ENCODE assay signal across 8 cellular contexts in genomic region chr18:31684279-31685096, GRCh38. TPM values are rescaled to one million over a fixed set of nuclear protein-coding genes. Genes with fewer than 3 reads are reported as not detected.
DNase-seq lines count a peak whose midpoint lies in the region; ATAC-seq, FAIRE-seq and TF ChIP-seq lines count a peak whose summit lies in the region.

Gene B4GALT6, minus strand, starts transcription at chr18:31684581. Its CDS starts 155 bp downstream, at chr18:31684426.

- 0 out of 5 replicates have a peak, but pooled peaks cover 1 to 3% of the 10 kb centered on the region in 2 experiments for H3K27me3 ChIP-seq in HepG2 (ENCODE audit: control insufficient read depth in 1 of 2, insufficient read depth in 2 of 2, low read length in 2 of 2)

- peaks cover 54% of the 10 kb centered on the region for H3K27me3 Mint-ChIP-seq in stimulated activated naive CD8-positive, alpha-beta T cell treated with anti-CD3 and anti-CD28 coated beads, Interleukin-15, Interleukin-2, amounts not matched to agents 100 ng/mL and 50 ng/mL, for 24 hours

- H4K20me1 ChIP-seq in HepG2 (ENCODE audit: insufficient read depth, low read length): no peaks in the 10 kb centered on the region

- intact Hi-C loops in HepG2 (cut with micrococcal nuclease; ENCODE audit: unreplicated experiment): loop anchor here (2.0 to 10.0 kb wide), 2 partner anchors 90 to 128 kb away; partner anchors contain the start of gene TTR

- peak within 1 kb of the TSS; percentile 40 for H3K9ac ChIP-seq in HepG2 (ENCODE audit: insufficient read depth, low read depth, low read length)

- no peak for TF ChIP-seq RAD21 in HepG2 (CRISPR knock-in tag; IDR thresholded peaks at IDR 0.05)

- H3K4me3 ChIP-seq in coronary artery: peak within 1 kb of the TSS; percentile 80
- peak within 1 kb of the TSS; percentile 64 to 72 (median 68) for H3K4me3 ChIP-seq in HepG2 (replicated peaks in 1 of 3; ENCODE audit: insufficient read depth in 1 of 3, low read depth in 2 of 3, low read length in 3 of 3)

- H2AFZ ChIP-seq in HepG2 (ENCODE audit: low read length): peak within 1 kb of the TSS; percentile 22

- peaks cover 33% of the 10 kb centered on the region for H3K4me1 ChIP-seq in HepG2 (ENCODE audit: insufficient read depth, low read length)

- no TSS peak for BruUV-seq in HepG2 (replicated peaks; lab: Mats Ljungman, UMichigan)

- FAIRE-seq in HepG2 (lab: Jason Lieb, UNC): no peak

- no peaks in the 10 kb centered on the region for H3K36me3 ChIP-seq in HepG2 (replicated peaks in 1 of 2; ENCODE audit: control insufficient read depth in 1 of 2, insufficient read depth in 2 of 2, low read length in 2 of 2)

- no peaks in the 10 kb centered on the region for H3K79me2 ChIP-seq in HepG2 (ENCODE audit: insufficient read depth, low read length)

- CTCF ChIA-PET in GM10248 (lab: Yijun Ruan, JAX) (interaction anchor here (0.8 to 5.8 kb wide), 13 partner anchors 9 to 259 kb away, joined by 3 to 33 read pairs (median 5); partner anchors contain the start of gene TRAPPC8), HepG2 (lab: Yijun Ruan, JAX; ENCODE audit: low intra/inter-chr PET ratio, low total read pairs) (interaction anchor here (1.1 kb wide), 1 partner anchor 272 kb away, joined by 3 read pairs; no protein-coding TSS in a partner anchor)

- ATAC-seq in GM21423 (IDR thresholded peaks at IDR 0.05; ENCODE audit: unreplicated experiment): peak; percentile 39
- ATAC-seq in HepG2: peak; percentile 59

- H3K4me3 Mint-ChIP-seq in stimulated activated naive CD8-positive, alpha-beta T cell treated with anti-CD3 and anti-CD28 coated beads, Interleukin-15, Interleukin-2, amounts not matched to agents 100 ng/mL and 50 ng/mL, for 24 hours: peak within 1 kb of the TSS; percentile 81

- POLR2A ChIA-PET in GM10248 (lab: Yijun Ruan, JAX) (interaction anchor here (0.6 kb wide), 2 partner anchors 22 to 191 kb away, joined by 3 to 5 read pairs; no protein-coding TSS in a partner anchor), HepG2 (lab: Yijun Ruan, JAX) (no interaction called here)

- DNase-seq in GM10248 (ENCODE audit: extremely low spot score): peak; percentile 73
- peak; percentile 62 for DNase-seq in HT1080 (ENCODE audit: low read depth)
- DNase-seq in SW 1271 (lab: John Stamatoyannopoulos, UW): peak; percentile 39 to 52
- DNase-seq in coronary artery (ENCODE audit: low spot score): no peak
- no peak for DNase-seq in HepG2 (ENCODE audit: low spot score)
- no peak for DNase-seq in foreskin melanocyte

- in situ Hi-C loops in HepG2 (cut with HindIII; ENCODE audit: extremely low pct_ligation_motif_present, low pct_unique_long_range_greater_than_20kb): no loop called here

- H3K9me3 ChIP-seq in HepG2 (ENCODE audit: low read length): no peaks in the 10 kb centered on the region

- peak within 1 kb of the TSS in 1 of 2 donors; percentile 45 for H3K27ac ChIP-seq in coronary artery
- peak within 1 kb of the TSS; percentile 59 for H3K27ac ChIP-seq in HepG2 (ENCODE audit: extremely low read length, insufficient read depth, low read length)

- peak within 1 kb of the TSS; percentile 82 for H3K4me2 ChIP-seq in HepG2 (ENCODE audit: low read depth, low read length)

- no peak for TF ChIP-seq EP300 in HepG2 (IDR thresholded peaks at IDR 0.05; ENCODE audit: low read depth in 2 of 2, low read length in 2 of 2)
- no peak for TF ChIP-seq EP300 in HepG2 (CRISPR knock-in tag; IDR thresholded peaks at IDR 0.05; ENCODE audit: borderline replicate concordance)

- H3K27ac Mint-ChIP-seq in stimulated activated naive CD8-positive, alpha-beta T cell treated with anti-CD3 and anti-CD28 coated beads, Interleukin-15, Interleukin-2, amounts not matched to agents 100 ng/mL and 50 ng/mL, for 24 hours: no peak within 1 kb of the TSS

- peak; percentile 4 for TF ChIP-seq CTCF in GM10248 (IDR thresholded peaks at IDR 0.05; ENCODE audit: control extremely low read depth, extremely low read depth, low read depth, missing control alignments)
- TF ChIP-seq CTCF in coronary artery (IDR thresholded peaks at IDR 0.05): no peak
- no peak for TF ChIP-seq CTCF in HepG2 (CRISPR knock-in tag; IDR thresholded peaks at IDR 0.05)

- no peaks in the 10 kb centered on the region for H3K36me3 Mint-ChIP-seq in stimulated activated naive CD8-positive, alpha-beta T cell treated with anti-CD3 and anti-CD28 coated beads, Interleukin-15, Interleukin-2, amounts not matched to agents 100 ng/mL and 50 ng/mL, for 24 hours (ENCODE audit: low read depth)

- 0 out of 4 replicates have a peak, but pooled peaks of 1 of the 2 experiments have one; percentile 3 for TF ChIP-seq POLR2A in HepG2 (IDR thresholded peaks at IDR 0.05; ENCODE audit: insufficient read depth in 1 of 2, low read depth in 2 of 2, low read length in 2 of 2)

- 2% methylated on average over 42 of the region's 86 CpGs for WGBS in HepG2 (ENCODE audit: low lambda C conversion rate)

- no peaks in the 10 kb centered on the region for H3K9me3 Mint-ChIP-seq in stimulated activated naive CD8-positive, alpha-beta T cell treated with anti-CD3 and anti-CD28 coated beads, Interleukin-15, Interleukin-2, amounts not matched to agents 100 ng/mL and 50 ng/mL, for 24 hours

- H3K4me1 Mint-ChIP-seq in stimulated activated naive CD8-positive, alpha-beta T cell treated with anti-CD3 and anti-CD28 coated beads, Interleukin-15, Interleukin-2, amounts not matched to agents 100 ng/mL and 50 ng/mL, for 24 hours (ENCODE audit: low read depth): peaks cover 21% of the 10 kb centered on the region

TF ChIP-seq in HepG2, 621 proteins besides CTCF, POLR2A, EP300 and RAD21 (continues in another document):
- TF ChIP-seq PHF20 (CRISPR knock-in tag; IDR thresholded peaks at IDR 0.05) (0 out of 2 replicates have a peak, but pooled peaks have one; percentile 28), HMGXB4 (CRISPR knock-in tag; IDR thresholded peaks at IDR 0.05; ENCODE audit: borderline replicate concordance in 1 of 2, low read depth in 1 of 2) (0 out of 4 replicates have a peak, but pooled peaks of 1 of the 2 experiments have one; percentile 42), ZNF292 (CRISPR knock-in tag; IDR thresholded peaks at IDR 0.05; ENCODE audit: borderline replicate concordance, low read depth) (0 out of 2 replicates have a peak, but pooled peaks have one; percentile 17), YEATS2 (CRISPR knock-in tag; IDR thresholded peaks at IDR 0.05; ENCODE audit: borderline replicate concordance) (no peak), ZNF343 (CRISPR knock-in tag; IDR thresholded peaks at IDR 0.05) (0 out of 2 replicates have a peak, but pooled peaks have one; percentile 16), HNRNPK (IDR thresholded peaks at IDR 0.05; ENCODE audit: low read depth, low read length, poor library complexity, severe bottlenecking) (peak; percentile 65)

RNA-seq across cellular contexts. Expression of gene B4GALT6, which starts in this region (rescaled TPM):
- 22.1 and 29.3 TPM in 2 replicates for total RNA-seq in HT1080 (2014; rRNA removed; shearing (Covaris generic))
- polyA plus RNA-seq in HT1080 (2015; cell fraction: cytosol; rRNA removed): 26.7 and 37.5 TPM in 2 replicates
- 31.1 and 36.9 TPM in 2 replicates for polyA plus RNA-seq in HT1080 (2015; cell fraction: nucleus; rRNA removed)
- 3.3 and 3.8 TPM in 2 replicates for total RNA-seq in HepG2 (2016; rRNA removed; fragmentation: Illumina TruSeq; extraction: Trizol)
- total RNA-seq in HepG2 (2016; cell fraction: cytosol; rRNA removed; fragmentation: Illumina TruSeq; extraction: Trizol; ENCODE audit: low read depth): 10.3 and 13.5 TPM in 2 replicates
- 3.9 and 4.3 TPM in 2 replicates for total RNA-seq in HepG2 (2016; cell fraction: insoluble cytoplasmic fraction; rRNA removed; fragmentation: Illumina TruSeq; extraction: Trizol)
- total RNA-seq in HepG2 (2016; cell fraction: membrane; rRNA removed; fragmentation: Illumina TruSeq; extraction: Trizol): 6.0 and 6.3 TPM in 2 replicates
- 5.8 and 6.8 TPM in 2 replicates for total RNA-seq in HepG2 (2016; cell fraction: nucleus; rRNA removed; fragmentation: Illumina TruSeq; extraction: Trizol)
- 1.7 and 1.9 TPM in 2 replicates for polyA plus RNA-seq in HepG2 (2011; rRNA removed)
- polyA plus RNA-seq in HepG2 (2011; cell fraction: cytosol; rRNA removed): 0.46 and 1.1 TPM in 2 replicates
- 0.99 and 1.1 TPM in 2 replicates for polyA plus RNA-seq in HepG2 (2011; cell fraction: nucleus; rRNA removed)
- 2.0 and 3.5 TPM in 2 replicates for polyA plus RNA-seq in HepG2 (2012)
- polyA plus RNA-seq in HepG2 (2016; cell fraction: cytosol; fragmentation: Illumina TruSeq; extraction: Trizol; ENCODE audit: low read depth): 0.20 and 0.28 TPM in 2 replicates
- polyA plus RNA-seq in HepG2 (2016; cell fraction: insoluble cytoplasmic fraction; fragmentation: Illumina TruSeq; extraction: Trizol; ENCODE audit: low read depth): 6.0 and 6.7 TPM in 2 replicates
- polyA plus RNA-seq in HepG2 (2016; cell fraction: membrane; fragmentation: Illumina TruSeq; extraction: Trizol; ENCODE audit: low read depth): 2.4 and 2.6 TPM in 2 replicates
- polyA plus RNA-seq in HepG2 (2016; cell fraction: nucleus; fragmentation: Illumina TruSeq; extraction: Trizol; ENCODE audit: insufficient read depth, low read depth): 7.6 and 8.3 TPM in 2 replicates
- 0.70 and 1.8 TPM in 2 replicates for polyA minus RNA-seq in HepG2 (2011; rRNA and poly(A)+ RNA removed; ENCODE audit: low replicate concordance)
- 1.6 and 3.3 TPM in 2 replicates for polyA minus RNA-seq in HepG2 (2011; cell fraction: cytosol; rRNA and poly(A)+ RNA removed)
- polyA minus RNA-seq in HepG2 (2011; cell fraction: nucleus; rRNA and poly(A)+ RNA removed): 2.8 and 4.8 TPM in 2 replicates

Comparison
In these comparisons a context has a peak if more than half of its experiments do, and no peak if none do; other contexts are left out.
1. DNase-seq: peak in GM10248 (single experiment), HT1080 (single experiment) and SW 1271 (2 of 2); none in coronary artery (single experiment), HepG2 (single experiment) and foreskin melanocyte (single experiment).